ENCODE assay signal across 1 cellular context in genomic region chr2:62099523-62100175, GRCh38.
TF ChIP-seq lines count a peak whose summit lies in the region.

No MANE protein-coding gene starts in this region.

TF ChIP-seq in K562, 482 proteins besides CTCF, POLR2A, EP300 and RAD21 (continued from another document):
- no peak for TF ChIP-seq TRIM25 (IDR thresholded peaks at IDR 0.05; ENCODE audit: borderline replicate concordance)
- no peak for TF ChIP-seq NFIC (IDR thresholded peaks at IDR 0.05)
- TF ChIP-seq BRD9 (IDR thresholded peaks at IDR 0.05; ENCODE audit: low read depth, partially characterized antibody) = no peak
- no peak for TF ChIP-seq MCM2 (IDR thresholded peaks at IDR 0.05; ENCODE audit: low read depth)
- no peak for TF ChIP-seq MITF (IDR thresholded peaks at IDR 0.05)
- no peak for TF ChIP-seq HNRNPL (IDR thresholded peaks at IDR 0.05; ENCODE audit: low read depth, low read length)
- TF ChIP-seq ADNP (tag; IDR thresholded peaks at IDR 0.05) = no peak
- no peak for TF ChIP-seq BDP1 (IDR thresholded peaks at IDR 0.05; ENCODE audit: insufficient read depth, insufficient read length)
- TF ChIP-seq ZBTB49 (CRISPR knock-in tag; IDR thresholded peaks at IDR 0.05; ENCODE audit: borderline replicate concordance) = no peak
- TF ChIP-seq ZNF280A (IDR thresholded peaks at IDR 0.05; ENCODE audit: low read depth, partially characterized antibody) = no peak
